1 cellular context compared by ENCODE assay signal in genomic region chr1:55547441-55547840, GRCh38.
TF ChIP-seq lines count a peak whose summit lies in the region.

No MANE protein-coding gene starts in this region.

TF ChIP-seq in H1, 55 proteins besides CTCF, POLR2A, EP300 and RAD21:
- TF ChIP-seq JUN (IDR thresholded peaks at IDR 0.05; ENCODE audit: low read depth, low read length) (no peak), MAX (IDR thresholded peaks at IDR 0.05) (no peak), TEAD4 (IDR thresholded peaks at IDR 0.05; ENCODE audit: low read depth, low read length) (no peak), ASH2L (IDR thresholded peaks at IDR 0.05; ENCODE audit: low read length) (no peak), SIRT6 (IDR thresholded peaks at IDR 0.05; ENCODE audit: low read length) (no peak), CBX8 (IDR thresholded peaks at IDR 0.05; ENCODE audit: borderline replicate concordance, low read depth, low read length) (no peak), BRCA1 (IDR thresholded peaks at IDR 0.05; ENCODE audit: low read depth, low read length) (no peak), POU5F1 (IDR thresholded peaks at IDR 0.05; ENCODE audit: low read depth, low read length) (no peak), SUZ12 (IDR thresholded peaks at IDR 0.05; ENCODE audit: low read length) (no peak), MAFK (IDR thresholded peaks at IDR 0.05; ENCODE audit: low read depth, low read length) (no peak), CTBP2 (IDR thresholded peaks at IDR 0.05; ENCODE audit: borderline replicate concordance, insufficient read depth, insufficient read length, low read length) (no peak), YY1 (IDR thresholded peaks at IDR 0.05; ENCODE audit: low read depth, low read length) (no peak), EGR1 (IDR thresholded peaks at IDR 0.05; ENCODE audit: borderline replicate concordance, low read depth, low read length) (no peak), RNF2 (IDR thresholded peaks at IDR 0.05; ENCODE audit: borderline replicate concordance, low read depth, low read length, missing control alignments, poor library complexity, severe bottlenecking) (no peak), POLR2AphosphoS5 (IDR thresholded peaks at IDR 0.05; ENCODE audit: low read depth, low read length) (no peak), EZH2 (IDR thresholded peaks at IDR 0.05; ENCODE audit: low read depth, low read length, severe bottlenecking) (no peak), ZNF274 (IDR thresholded peaks at IDR 0.05; ENCODE audit: borderline replicate concordance, extremely low read depth, low read length) (no peak)
- TF ChIP-seq, protein P1, sequence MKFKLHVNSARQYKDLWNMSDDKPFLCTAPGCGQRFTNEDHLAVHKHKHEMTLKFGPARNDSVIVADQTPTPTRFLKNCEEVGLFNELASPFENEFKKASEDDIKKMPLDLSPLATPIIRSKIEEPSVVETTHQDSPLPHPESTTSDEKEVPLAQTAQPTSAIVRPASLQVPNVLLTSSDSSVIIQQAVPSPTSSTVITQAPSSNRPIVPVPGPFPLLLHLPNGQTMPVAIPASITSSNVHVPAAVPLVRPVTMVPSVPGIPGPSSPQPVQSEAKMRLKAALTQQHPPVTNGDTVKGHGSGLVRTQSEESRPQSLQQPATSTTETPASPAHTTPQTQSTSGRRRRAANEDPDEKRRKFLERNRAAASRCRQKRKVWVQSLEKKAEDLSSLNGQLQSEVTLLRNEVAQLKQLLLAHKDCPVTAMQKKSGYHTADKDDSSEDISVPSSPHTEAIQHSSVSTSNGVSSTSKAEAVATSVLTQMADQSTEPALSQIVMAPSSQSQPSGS (IDR thresholded peaks at IDR 0.05; ENCODE audit: low read length) = no peak
- TF ChIP-seq, protein P2, sequence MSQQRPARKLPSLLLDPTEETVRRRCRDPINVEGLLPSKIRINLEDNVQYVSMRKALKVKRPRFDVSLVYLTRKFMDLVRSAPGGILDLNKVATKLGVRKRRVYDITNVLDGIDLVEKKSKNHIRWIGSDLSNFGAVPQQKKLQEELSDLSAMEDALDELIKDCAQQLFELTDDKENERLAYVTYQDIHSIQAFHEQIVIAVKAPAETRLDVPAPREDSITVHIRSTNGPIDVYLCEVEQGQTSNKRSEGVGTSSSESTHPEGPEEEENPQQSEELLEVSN (IDR thresholded peaks at IDR 0.05) = no peak
